Comparison of ENCODE assay signal across 1 cellular context in the genomic region with DNA sequence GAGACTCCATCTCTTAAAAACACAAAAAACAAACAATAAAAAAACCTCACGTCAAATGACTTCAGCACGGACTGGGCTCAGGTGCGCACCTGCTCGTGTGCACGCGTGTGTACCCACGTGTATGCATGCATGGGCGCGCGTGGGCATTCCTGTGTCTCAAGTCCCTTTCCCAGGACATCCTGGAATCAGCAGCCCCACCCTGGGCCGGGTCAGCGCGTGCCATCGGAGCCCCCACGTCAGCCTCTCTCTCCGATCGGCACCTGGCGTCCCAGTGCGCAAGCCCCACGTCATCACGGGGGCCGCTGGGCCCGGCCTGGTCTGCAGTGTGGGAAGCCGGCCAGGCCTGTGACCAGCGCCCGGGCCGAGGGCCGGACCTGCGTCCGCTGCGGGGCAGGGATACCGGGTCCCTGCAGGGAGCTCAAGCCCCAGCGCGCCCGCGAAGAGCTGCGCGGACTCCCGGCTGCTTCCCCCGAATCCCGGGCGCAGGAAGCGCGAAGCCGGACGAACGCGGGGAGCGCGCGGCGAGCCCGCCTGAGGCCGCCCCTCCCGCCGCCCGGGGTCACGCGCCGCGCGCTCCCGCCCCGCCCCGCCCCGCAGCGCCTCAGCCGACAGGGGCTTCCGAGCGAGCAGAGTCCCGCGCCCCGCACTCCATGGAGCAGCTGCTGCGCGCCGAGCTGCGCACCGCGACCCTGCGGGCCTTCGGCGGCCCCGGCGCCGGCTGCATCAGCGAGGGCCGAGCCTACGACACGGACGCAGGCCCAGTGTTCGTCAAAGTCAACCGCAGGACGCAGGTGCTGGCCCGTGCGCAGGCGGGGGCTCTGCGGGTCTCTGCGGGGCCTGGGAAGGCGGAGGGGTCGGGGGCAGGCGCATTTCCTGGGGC.
A peak's percentile ranks its signal among the peaks of the same experiment; 100 is the strongest.
TF ChIP-seq lines count a peak whose summit lies in the region.

A gene (plus strand): TSS at position 629 of the 880 bp plus-strand sequence. CDS start 22 bp downstream, at position 651.

TF ChIP-seq in HepG2, 621 proteins besides CTCF, POLR2A, EP300 and RAD21 (continued from another document and continues in another):
- TF ChIP-seq, protein P1, sequence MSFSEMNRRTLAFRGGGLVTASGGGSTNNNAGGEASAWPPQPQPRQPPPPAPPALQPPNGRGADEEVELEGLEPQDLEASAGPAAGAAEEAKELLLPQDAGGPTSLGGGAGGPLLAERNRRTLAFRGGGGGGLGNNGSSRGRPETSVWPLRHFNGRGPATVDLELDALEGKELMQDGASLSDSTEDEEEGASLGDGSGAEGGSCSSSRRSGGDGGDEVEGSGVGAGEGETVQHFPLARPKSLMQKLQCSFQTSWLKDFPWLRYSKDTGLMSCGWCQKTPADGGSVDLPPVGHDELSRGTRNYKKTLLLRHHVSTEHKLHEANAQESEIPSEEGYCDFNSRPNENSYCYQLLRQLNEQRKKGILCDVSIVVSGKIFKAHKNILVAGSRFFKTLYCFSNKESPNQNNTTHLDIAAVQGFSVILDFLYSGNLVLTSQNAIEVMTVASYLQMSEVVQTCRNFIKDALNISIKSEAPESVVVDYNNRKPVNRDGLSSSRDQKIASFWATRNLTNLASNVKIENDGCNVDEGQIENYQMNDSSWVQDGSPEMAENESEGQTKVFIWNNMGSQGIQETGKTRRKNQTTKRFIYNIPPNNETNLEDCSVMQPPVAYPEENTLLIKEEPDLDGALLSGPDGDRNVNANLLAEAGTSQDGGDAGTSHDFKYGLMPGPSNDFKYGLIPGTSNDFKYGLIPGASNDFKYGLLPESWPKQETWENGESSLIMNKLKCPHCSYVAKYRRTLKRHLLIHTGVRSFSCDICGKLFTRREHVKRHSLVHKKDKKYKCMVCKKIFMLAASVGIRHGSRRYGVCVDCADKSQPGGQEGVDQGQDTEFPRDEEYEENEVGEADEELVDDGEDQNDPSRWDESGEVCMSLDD (CRISPR knock-in tag; IDR thresholded peaks at IDR 0.05; ENCODE audit: borderline replicate concordance), result no peak
- TF ChIP-seq FOXP1 (IDR thresholded peaks at IDR 0.05) (no peak), FOXP1 (CRISPR knock-in tag; IDR thresholded peaks at IDR 0.05) (no peak), ZBTB7B (CRISPR knock-in tag; IDR thresholded peaks at IDR 0.05) (peak; percentile 13; the same call in 1 of the 2 replicates), AGO1 (IDR thresholded peaks at IDR 0.05; ENCODE audit: low read depth, low read length, poor library complexity, severe bottlenecking) (peak; percentile 89), NFKB2 (CRISPR knock-in tag; IDR thresholded peaks at IDR 0.05; ENCODE audit: borderline replicate concordance) (peak; percentile 12; the same call in 1 of the 2 replicates), ZNF235 (CRISPR knock-in tag; IDR thresholded peaks at IDR 0.05; ENCODE audit: borderline replicate concordance) (0 out of 2 replicates have a peak, but pooled peaks have one; percentile 28), ZNF33B (CRISPR knock-in tag; IDR thresholded peaks at IDR 0.05) (0 out of 2 replicates have a peak, but pooled peaks have one; percentile 42), KDM2A (CRISPR knock-in tag; IDR thresholded peaks at IDR 0.05; ENCODE audit: borderline replicate concordance, low read depth) (peak; percentile 90), KLF12 (CRISPR knock-in tag; IDR thresholded peaks at IDR 0.05; ENCODE audit: borderline replicate concordance) (peak; percentile 71; the same call in 1 of the 2 replicates), CREB1 (IDR thresholded peaks at IDR 0.05) (peak; percentile 67), CREB1 (CRISPR knock-in tag; IDR thresholded peaks at IDR 0.05) (no peak), ZNF788 (CRISPR knock-in tag; IDR thresholded peaks at IDR 0.05; ENCODE audit: borderline replicate concordance) (peak; percentile 54), ZNF891 (CRISPR knock-in tag; IDR thresholded peaks at IDR 0.05) (peak; percentile 62; the same call in 1 of the 2 replicates), ZFX (CRISPR knock-in tag; IDR thresholded peaks at IDR 0.05; ENCODE audit: low read depth) (peak; percentile 88), SRSF1 (optimal IDR thresholded peaks at IDR 0.05; ENCODE audit: low read depth, low read length) (no peak), PAX8 (CRISPR knock-in tag; IDR thresholded peaks at IDR 0.05; ENCODE audit: borderline replicate concordance) (peak; percentile 89; the same call in 1 of the 2 replicates), TOPORS (CRISPR knock-in tag; IDR thresholded peaks at IDR 0.05) (0 out of 2 replicates have a peak, but pooled peaks have one; percentile 68), ZNF274 (CRISPR knock-in tag; IDR thresholded peaks at IDR 0.05) (peak; percentile 47; the same call in 1 of the 2 replicates), RBM39 (IDR thresholded peaks at IDR 0.05; ENCODE audit: low read depth, low read length, poor library complexity, severe bottlenecking) (peak; percentile 58), ZNF333 (CRISPR knock-in tag; IDR thresholded peaks at IDR 0.05; ENCODE audit: borderline replicate concordance) (peak; percentile 21; the same call in 1 of the 2 replicates), ZNF605 (CRISPR knock-in tag; IDR thresholded peaks at IDR 0.05) (no peak), RELA (CRISPR knock-in tag; IDR thresholded peaks at IDR 0.05) (no peak), ZC3H13 (CRISPR knock-in tag; IDR thresholded peaks at IDR 0.05) (peak; percentile 74; the same call in 1 of the 2 replicates), GLI4 (CRISPR knock-in tag; IDR thresholded peaks at IDR 0.05; ENCODE audit: borderline replicate concordance) (peak; percentile 59; the same call in 1 of the 2 replicates)
- TF ChIP-seq, protein P2, sequence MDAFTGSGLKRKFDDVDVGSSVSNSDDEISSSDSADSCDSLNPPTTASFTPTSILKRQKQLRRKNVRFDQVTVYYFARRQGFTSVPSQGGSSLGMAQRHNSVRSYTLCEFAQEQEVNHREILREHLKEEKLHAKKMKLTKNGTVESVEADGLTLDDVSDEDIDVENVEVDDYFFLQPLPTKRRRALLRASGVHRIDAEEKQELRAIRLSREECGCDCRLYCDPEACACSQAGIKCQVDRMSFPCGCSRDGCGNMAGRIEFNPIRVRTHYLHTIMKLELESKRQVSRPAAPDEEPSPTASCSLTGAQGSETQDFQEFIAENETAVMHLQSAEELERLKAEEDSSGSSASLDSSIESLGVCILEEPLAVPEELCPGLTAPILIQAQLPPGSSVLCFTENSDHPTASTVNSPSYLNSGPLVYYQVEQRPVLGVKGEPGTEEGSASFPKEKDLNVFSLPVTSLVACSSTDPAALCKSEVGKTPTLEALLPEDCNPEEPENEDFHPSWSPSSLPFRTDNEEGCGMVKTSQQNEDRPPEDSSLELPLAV (CRISPR knock-in tag; conservative IDR thresholded peaks at IDR 0.05; ENCODE audit: low read depth), result peak; percentile 62; the same call in 1 of the 2 replicates
- TF ChIP-seq, protein P3, sequence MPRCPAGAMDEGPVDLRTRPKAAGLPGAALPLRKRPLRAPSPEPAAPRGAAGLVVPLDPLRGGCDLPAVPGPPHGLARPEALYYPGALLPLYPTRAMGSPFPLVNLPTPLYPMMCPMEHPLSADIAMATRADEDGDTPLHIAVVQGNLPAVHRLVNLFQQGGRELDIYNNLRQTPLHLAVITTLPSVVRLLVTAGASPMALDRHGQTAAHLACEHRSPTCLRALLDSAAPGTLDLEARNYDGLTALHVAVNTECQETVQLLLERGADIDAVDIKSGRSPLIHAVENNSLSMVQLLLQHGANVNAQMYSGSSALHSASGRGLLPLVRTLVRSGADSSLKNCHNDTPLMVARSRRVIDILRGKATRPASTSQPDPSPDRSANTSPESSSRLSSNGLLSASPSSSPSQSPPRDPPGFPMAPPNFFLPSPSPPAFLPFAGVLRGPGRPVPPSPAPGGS (CRISPR knock-in tag; IDR thresholded peaks at IDR 0.05), result peak; percentile 86; the same call in 1 of the 2 replicates
- TF ChIP-seq, protein P4, sequence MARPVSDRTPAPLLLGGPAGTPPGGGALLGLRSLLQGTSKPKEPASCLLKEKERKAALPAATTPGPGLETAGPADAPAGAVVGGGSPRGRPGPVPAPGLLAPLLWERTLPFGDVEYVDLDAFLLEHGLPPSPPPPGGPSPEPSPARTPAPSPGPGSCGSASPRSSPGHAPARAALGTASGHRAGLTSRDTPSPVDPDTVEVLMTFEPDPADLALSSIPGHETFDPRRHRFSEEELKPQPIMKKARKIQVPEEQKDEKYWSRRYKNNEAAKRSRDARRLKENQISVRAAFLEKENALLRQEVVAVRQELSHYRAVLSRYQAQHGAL (CRISPR knock-in tag; IDR thresholded peaks at IDR 0.05; ENCODE audit: not compliant biosample characterization), result no peak
- TF ChIP-seq, protein P5, sequence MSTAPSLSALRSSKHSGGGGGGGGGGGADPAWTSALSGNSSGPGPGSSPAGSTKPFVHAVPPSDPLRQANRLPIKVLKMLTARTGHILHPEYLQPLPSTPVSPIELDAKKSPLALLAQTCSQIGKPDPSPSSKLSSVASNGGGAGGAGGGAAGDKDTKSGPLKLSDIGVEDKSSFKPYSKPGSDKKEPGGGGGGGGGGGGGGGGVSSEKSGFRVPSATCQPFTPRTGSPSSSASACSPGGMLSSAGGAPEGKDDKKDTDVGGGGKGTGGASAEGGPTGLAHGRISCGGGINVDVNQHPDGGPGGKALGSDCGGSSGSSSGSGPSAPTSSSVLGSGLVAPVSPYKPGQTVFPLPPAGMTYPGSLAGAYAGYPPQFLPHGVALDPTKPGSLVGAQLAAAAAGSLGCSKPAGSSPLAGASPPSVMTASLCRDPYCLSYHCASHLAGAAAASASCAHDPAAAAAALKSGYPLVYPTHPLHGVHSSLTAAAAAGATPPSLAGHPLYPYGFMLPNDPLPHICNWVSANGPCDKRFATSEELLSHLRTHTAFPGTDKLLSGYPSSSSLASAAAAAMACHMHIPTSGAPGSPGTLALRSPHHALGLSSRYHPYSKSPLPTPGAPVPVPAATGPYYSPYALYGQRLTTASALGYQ (CRISPR knock-in tag; IDR thresholded peaks at IDR 0.05), result peak; percentile 63; the same call in 1 of the 2 replicates
- TF ChIP-seq, protein P6, sequence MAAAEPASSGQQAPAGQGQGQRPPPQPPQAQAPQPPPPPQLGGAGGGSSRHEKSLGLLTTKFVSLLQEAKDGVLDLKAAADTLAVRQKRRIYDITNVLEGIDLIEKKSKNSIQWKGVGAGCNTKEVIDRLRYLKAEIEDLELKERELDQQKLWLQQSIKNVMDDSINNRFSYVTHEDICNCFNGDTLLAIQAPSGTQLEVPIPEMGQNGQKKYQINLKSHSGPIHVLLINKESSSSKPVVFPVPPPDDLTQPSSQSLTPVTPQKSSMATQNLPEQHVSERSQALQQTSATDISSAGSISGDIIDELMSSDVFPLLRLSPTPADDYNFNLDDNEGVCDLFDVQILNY (CRISPR knock-in tag; conservative IDR thresholded peaks at IDR 0.05), result peak; percentile 48
- TF ChIP-seq, protein P7, sequence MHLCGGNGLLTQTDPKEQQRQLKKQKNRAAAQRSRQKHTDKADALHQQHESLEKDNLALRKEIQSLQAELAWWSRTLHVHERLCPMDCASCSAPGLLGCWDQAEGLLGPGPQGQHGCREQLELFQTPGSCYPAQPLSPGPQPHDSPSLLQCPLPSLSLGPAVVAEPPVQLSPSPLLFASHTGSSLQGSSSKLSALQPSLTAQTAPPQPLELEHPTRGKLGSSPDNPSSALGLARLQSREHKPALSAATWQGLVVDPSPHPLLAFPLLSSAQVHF (CRISPR knock-in tag; IDR thresholded peaks at IDR 0.05), result peak; percentile 85; the same call in 1 of the 2 replicates
- TF ChIP-seq, protein P8, sequence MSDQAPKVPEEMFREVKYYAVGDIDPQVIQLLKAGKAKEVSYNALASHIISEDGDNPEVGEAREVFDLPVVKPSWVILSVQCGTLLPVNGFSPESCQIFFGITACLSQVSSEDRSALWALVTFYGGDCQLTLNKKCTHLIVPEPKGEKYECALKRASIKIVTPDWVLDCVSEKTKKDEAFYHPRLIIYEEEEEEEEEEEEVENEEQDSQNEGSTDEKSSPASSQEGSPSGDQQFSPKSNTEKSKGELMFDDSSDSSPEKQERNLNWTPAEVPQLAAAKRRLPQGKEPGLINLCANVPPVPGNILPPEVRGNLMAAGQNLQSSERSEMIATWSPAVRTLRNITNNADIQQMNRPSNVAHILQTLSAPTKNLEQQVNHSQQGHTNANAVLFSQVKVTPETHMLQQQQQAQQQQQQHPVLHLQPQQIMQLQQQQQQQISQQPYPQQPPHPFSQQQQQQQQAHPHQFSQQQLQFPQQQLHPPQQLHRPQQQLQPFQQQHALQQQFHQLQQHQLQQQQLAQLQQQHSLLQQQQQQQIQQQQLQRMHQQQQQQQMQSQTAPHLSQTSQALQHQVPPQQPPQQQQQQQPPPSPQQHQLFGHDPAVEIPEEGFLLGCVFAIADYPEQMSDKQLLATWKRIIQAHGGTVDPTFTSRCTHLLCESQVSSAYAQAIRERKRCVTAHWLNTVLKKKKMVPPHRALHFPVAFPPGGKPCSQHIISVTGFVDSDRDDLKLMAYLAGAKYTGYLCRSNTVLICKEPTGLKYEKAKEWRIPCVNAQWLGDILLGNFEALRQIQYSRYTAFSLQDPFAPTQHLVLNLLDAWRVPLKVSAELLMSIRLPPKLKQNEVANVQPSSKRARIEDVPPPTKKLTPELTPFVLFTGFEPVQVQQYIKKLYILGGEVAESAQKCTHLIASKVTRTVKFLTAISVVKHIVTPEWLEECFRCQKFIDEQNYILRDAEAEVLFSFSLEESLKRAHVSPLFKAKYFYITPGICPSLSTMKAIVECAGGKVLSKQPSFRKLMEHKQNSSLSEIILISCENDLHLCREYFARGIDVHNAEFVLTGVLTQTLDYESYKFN (CRISPR knock-in tag; conservative IDR thresholded peaks at IDR 0.05), result no peak
- TF ChIP-seq, protein P9, sequence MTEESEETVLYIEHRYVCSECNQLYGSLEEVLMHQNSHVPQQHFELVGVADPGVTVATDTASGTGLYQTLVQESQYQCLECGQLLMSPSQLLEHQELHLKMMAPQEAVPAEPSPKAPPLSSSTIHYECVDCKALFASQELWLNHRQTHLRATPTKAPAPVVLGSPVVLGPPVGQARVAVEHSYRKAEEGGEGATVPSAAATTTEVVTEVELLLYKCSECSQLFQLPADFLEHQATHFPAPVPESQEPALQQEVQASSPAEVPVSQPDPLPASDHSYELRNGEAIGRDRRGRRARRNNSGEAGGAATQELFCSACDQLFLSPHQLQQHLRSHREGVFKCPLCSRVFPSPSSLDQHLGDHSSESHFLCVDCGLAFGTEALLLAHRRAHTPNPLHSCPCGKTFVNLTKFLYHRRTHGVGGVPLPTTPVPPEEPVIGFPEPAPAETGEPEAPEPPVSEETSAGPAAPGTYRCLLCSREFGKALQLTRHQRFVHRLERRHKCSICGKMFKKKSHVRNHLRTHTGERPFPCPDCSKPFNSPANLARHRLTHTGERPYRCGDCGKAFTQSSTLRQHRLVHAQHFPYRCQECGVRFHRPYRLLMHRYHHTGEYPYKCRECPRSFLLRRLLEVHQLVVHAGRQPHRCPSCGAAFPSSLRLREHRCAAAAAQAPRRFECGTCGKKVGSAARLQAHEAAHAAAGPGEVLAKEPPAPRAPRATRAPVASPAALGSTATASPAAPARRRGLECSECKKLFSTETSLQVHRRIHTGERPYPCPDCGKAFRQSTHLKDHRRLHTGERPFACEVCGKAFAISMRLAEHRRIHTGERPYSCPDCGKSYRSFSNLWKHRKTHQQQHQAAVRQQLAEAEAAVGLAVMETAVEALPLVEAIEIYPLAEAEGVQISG (CRISPR knock-in tag; IDR thresholded peaks at IDR 0.05), result peak; percentile 70; the same call in 1 of the 2 replicates
